In genomic region chr9:137221477-137222111, GRCh38 we compare ENCODE assay signal across 10 cellular contexts.
A peak's percentile ranks its signal among the peaks of the same experiment; 100 is the strongest.
DNase-seq lines count a peak whose midpoint lies in the region; ATAC-seq and TF ChIP-seq lines count a peak whose summit lies in the region.
"Had no signal": no experiment of that assay in that cellular context is flagged by ENCODE, and none has a peak within 500 bp of the region (broad histone marks: within the 10 kb centered on the region; RNA-seq: fewer than 3 reads in every experiment).

No MANE protein-coding gene starts in this region.

- H3K4me3 ChIP-seq in HUES48 (ENCODE audit: low read depth, low read length) (peak overlapping the region; percentile 55), neuron (ENCODE audit: low read length) (peak overlapping the region; percentile 34)

- no peak for DNase-seq in NK-92 treated with Interleukin-12 subunit alpha and Interleukin-12 subunit beta, amount 100 ng/mL, for 24 hours (lab: John Stamatoyannopoulos, UW)
- DNase-seq: NCI-H226 had no signal

- H3K9ac ChIP-seq in HUES48 (ENCODE audit: low read depth, low read length): no peak overlapping the region; the same call in 1 of the 2 replicates

- H3K27me3 ChIP-seq in HUES48 (ENCODE audit: control insufficient read depth, insufficient read depth, low read length): peaks cover 5% of the 10 kb centered on the region
- no peaks in the 10 kb centered on the region for H3K27me3 ChIP-seq in neuron (ENCODE audit: insufficient read depth, low read length)

- H3K4me3 Mint-ChIP-seq in dendritic cell treated with granulocyte-macrophage colony-stimulating factor and Interleukin-4, amounts not matched to agents 40 ng/mL and 50 ng/mL, for 4 days: peak overlapping the region; percentile 6

- no peaks in the 10 kb centered on the region for H3K9me3 Mint-ChIP-seq in dendritic cell treated with granulocyte-macrophage colony-stimulating factor and Interleukin-4, amounts not matched to agents 40 ng/mL and 50 ng/mL, for 4 days
- H3K9me3 Mint-ChIP-seq: activated CD4-positive, alpha-beta T cell treated with anti-CD3 and anti-CD28 coated beads, Interleukin-2, amount 10 ng/mL, durations not matched to agents 24 days and 14 days had no signal

- H3K36me3 ChIP-seq in HUES48 (ENCODE audit: control insufficient read depth, insufficient read depth, low read length) (peaks cover 1% of the 10 kb centered on the region; the same call in 1 of the 2 replicates), neuron (ENCODE audit: insufficient read depth, low read length) (peaks cover 3% of the 10 kb centered on the region)

- H3K9me3 ChIP-seq in HUES48 (ENCODE audit: control insufficient read depth, insufficient read depth, low read length): no peaks in the 10 kb centered on the region
- no peaks in the 10 kb centered on the region for H3K9me3 ChIP-seq in neuron (ENCODE audit: low read length)

- H3K27ac ChIP-seq in C4-2B (peak overlapping the region; percentile 88), HUES48 (ENCODE audit: low read depth, low read length) (no peak overlapping the region)

- no peak for ATAC-seq in HG03025 (IDR thresholded peaks at IDR 0.05; ENCODE audit: low FRiP score, unreplicated experiment)
- no peak for ATAC-seq in HG03460 (IDR thresholded peaks at IDR 0.05; ENCODE audit: unreplicated experiment)
- ATAC-seq in HG02870 (IDR thresholded peaks at IDR 0.05; ENCODE audit: unreplicated experiment): no peak

- intact Hi-C loops in dendritic cell treated with granulocyte-macrophage colony-stimulating factor and Interleukin-4, amounts not matched to agents 40 ng/mL and 50 ng/mL, for 4 days (cut with micrococcal nuclease): loop anchor here (2.0 to 5.0 kb wide), 2 partner anchors 17 to 34 kb away; partner anchors contain the start of genes ANAPC2, NDOR1, SSNA1 and TMEM203

- H3K4me1 Mint-ChIP-seq in dendritic cell treated with granulocyte-macrophage colony-stimulating factor and Interleukin-4, amounts not matched to agents 40 ng/mL and 50 ng/mL, for 4 days (ENCODE audit: low read depth): peaks cover 40% of the 10 kb centered on the region

- H3K4me1 ChIP-seq in HUES48 (ENCODE audit: control insufficient read depth, insufficient read depth, low read length) (peaks cover 3% of the 10 kb centered on the region; the same call in 1 of the 2 replicates), neuron (ENCODE audit: insufficient read depth, low read length) (peaks cover 15% of the 10 kb centered on the region)

- no peak overlapping the region for H2AFZ ChIP-seq in neuron (ENCODE audit: low read depth, low read length)

- no peak for TF ChIP-seq CTCF in C4-2B (conservative IDR thresholded peaks at IDR 0.05)

- no peak overlapping the region for H3K27ac Mint-ChIP-seq in dendritic cell treated with granulocyte-macrophage colony-stimulating factor and Interleukin-4, amounts not matched to agents 40 ng/mL and 50 ng/mL, for 4 days

- H3K27me3 Mint-ChIP-seq in dendritic cell treated with granulocyte-macrophage colony-stimulating factor and Interleukin-4, amounts not matched to agents 40 ng/mL and 50 ng/mL, for 4 days: peaks cover 22% of the 10 kb centered on the region
- H3K27me3 Mint-ChIP-seq: activated CD4-positive, alpha-beta T cell treated with anti-CD3 and anti-CD28 coated beads, Interleukin-2, amount 10 ng/mL, durations not matched to agents 24 days and 14 days had no signal

- H3K36me3 Mint-ChIP-seq in dendritic cell treated with granulocyte-macrophage colony-stimulating factor and Interleukin-4, amounts not matched to agents 40 ng/mL and 50 ng/mL, for 4 days (ENCODE audit: low read depth): peaks cover 15% of the 10 kb centered on the region
